8 cellular contexts compared by ENCODE assay signal in the genomic region with DNA sequence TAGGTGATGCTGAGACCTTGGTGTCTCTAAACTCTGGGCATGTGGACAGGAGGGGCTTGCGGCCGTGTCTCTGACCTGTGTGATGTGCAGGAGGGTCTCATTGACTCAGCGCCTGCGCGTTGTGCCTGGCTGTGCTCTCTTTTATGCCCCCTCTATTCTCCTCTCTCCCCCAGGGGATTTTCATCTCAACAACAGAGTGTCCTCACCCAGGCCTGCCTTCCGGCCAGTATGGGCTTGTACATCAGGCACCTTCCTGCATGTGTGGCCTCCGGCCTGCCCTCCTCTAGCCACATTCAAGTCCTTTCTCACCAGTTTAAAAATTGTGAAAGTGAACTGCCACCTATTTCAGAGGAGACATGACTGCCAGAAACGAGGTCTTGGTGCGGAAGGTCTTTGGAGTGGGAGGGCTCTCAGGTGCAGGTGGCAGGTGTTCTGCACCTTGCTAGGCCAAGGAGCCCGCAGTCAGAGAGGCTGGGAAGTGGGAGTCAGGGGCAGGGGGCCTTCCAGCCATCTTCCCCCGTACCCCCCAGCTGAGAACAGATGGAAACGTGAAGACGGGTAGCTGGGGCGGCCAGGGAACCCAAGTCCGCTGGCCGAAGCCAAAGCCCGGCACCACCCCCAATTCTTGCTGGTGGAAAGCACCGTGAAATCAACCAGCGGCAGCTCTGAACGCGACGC. TPM values are rescaled to one million over a fixed set of nuclear protein-coding genes. Genes with fewer than 3 reads are reported as not detected.
DNase-seq lines count a peak whose midpoint lies in the region; ATAC-seq, FAIRE-seq and TF ChIP-seq lines count a peak whose summit lies in the region.

No MANE protein-coding gene starts in this region.

- peaks cover 0 to 38% of the 10 kb centered on the region in 2 donors for H3K36me3 Mint-ChIP-seq in activated T-cell treated with anti-CD3 and anti-CD28 coated beads, Interleukin-2, amount 50 U/mL, for 72 hours (ENCODE audit: insufficient read depth in 2 of 2)
- peaks cover 29% of the 10 kb centered on the region for H3K36me3 Mint-ChIP-seq in activated naive CD8-positive, alpha-beta T cell treated with anti-CD3 and anti-CD28 coated beads, Interleukin-2, amount 10 ng/mL, durations not matched to agents 7 days and 5 days

- peak overlapping the region; percentile 76 for H3K4me3 Mint-ChIP-seq in activated T-cell treated with anti-CD3 and anti-CD28 coated beads, Interleukin-2, amount 50 U/mL, for 72 hours
- peak overlapping the region; percentile 71 for H3K4me3 Mint-ChIP-seq in activated naive CD8-positive, alpha-beta T cell treated with anti-CD3 and anti-CD28 coated beads, Interleukin-2, amount 10 ng/mL, durations not matched to agents 7 days and 5 days

- ATAC-seq in activated T-cell treated with anti-CD3 and anti-CD28 coated beads, Interleukin-2, amount 50 U/mL, for 72 hours (replicated peaks in 1 of 2): no peak
- ATAC-seq in activated naive CD8-positive, alpha-beta T cell treated with anti-CD3 and anti-CD28 coated beads, Interleukin-2, amount 10 ng/mL, durations not matched to agents 7 days and 5 days (ENCODE audit: low read depth): no peak
- ATAC-seq in left colon (no peak), HG03521 (IDR thresholded peaks at IDR 0.05; ENCODE audit: unreplicated experiment) (no peak)

- FAIRE-seq in kidney (lab: Jason Lieb, UNC): no peak

- H3K27ac ChIP-seq in kidney (ENCODE audit: low read depth in 2 of 2, low read length in 2 of 2) (no peak overlapping the region), tibial artery (peak overlapping the region; percentile 46 to 75)

- no peak for TF ChIP-seq CTCF in kidney (IDR thresholded peaks at IDR 0.05; ENCODE audit: borderline replicate concordance, extremely low read depth, insufficient read depth)
- no peak for TF ChIP-seq CTCF in tibial artery (IDR thresholded peaks at IDR 0.05)

- peaks cover 14% of the 10 kb centered on the region for H3K4me1 Mint-ChIP-seq in activated T-cell treated with anti-CD3 and anti-CD28 coated beads, Interleukin-2, amount 50 U/mL, for 72 hours (ENCODE audit: low read depth)
- peaks cover 14% of the 10 kb centered on the region for H3K4me1 Mint-ChIP-seq in activated naive CD8-positive, alpha-beta T cell treated with anti-CD3 and anti-CD28 coated beads, Interleukin-2, amount 10 ng/mL, durations not matched to agents 7 days and 5 days

- POLR2A ChIA-PET in activated naive CD8-positive, alpha-beta T cell treated with anti-CD3 and anti-CD28 coated beads, Interleukin-2, amount 10 ng/mL, durations not matched to agents 7 days and 5 days (lab: Charles Lee): interaction anchor here (1.0 to 1.8 kb wide), 7 partner anchors 8 to 49 kb away, joined by 3 to 8 read pairs (median 6); a partner anchor contains a TSS

- DNase-seq in activated T-cell treated with anti-CD3 and anti-CD28 coated beads, Interleukin-2, amount 50 U/mL, for 72 hours: no peak
- no peak for DNase-seq in activated T-cell treated with anti-CD3 and anti-CD28 coated beads, Interleukin-2, amount 50 U/mL, for 1 hour
- DNase-seq in activated naive CD8-positive, alpha-beta T cell treated with anti-CD3 and anti-CD28 coated beads, Interleukin-2, amount 10 ng/mL, durations not matched to agents 7 days and 5 days: no peak
- DNase-seq in kidney (peak; percentile 69), tibial artery (no peak), retina (no peak), left colon (no peak)

- H3K27ac Mint-ChIP-seq in activated T-cell treated with anti-CD3 and anti-CD28 coated beads, Interleukin-2, amount 50 U/mL, for 72 hours: peak overlapping the region; percentile 79
- H3K27ac Mint-ChIP-seq in activated naive CD8-positive, alpha-beta T cell treated with anti-CD3 and anti-CD28 coated beads, Interleukin-2, amount 10 ng/mL, durations not matched to agents 7 days and 5 days: peak overlapping the region; percentile 82

- no peaks in the 10 kb centered on the region for H3K9me3 Mint-ChIP-seq in activated T-cell treated with anti-CD3 and anti-CD28 coated beads, Interleukin-2, amount 50 U/mL, for 72 hours
- H3K9me3 Mint-ChIP-seq in activated naive CD8-positive, alpha-beta T cell treated with anti-CD3 and anti-CD28 coated beads, Interleukin-2, amount 10 ng/mL, durations not matched to agents 7 days and 5 days: no peaks in the 10 kb centered on the region

- peak overlapping the region in 1 of 2 donors; percentile 7 for H3K4me3 ChIP-seq in kidney (ENCODE audit: low read length in 2 of 2)
- peak overlapping the region; percentile 75 to 91 for H3K4me3 ChIP-seq in tibial artery

- H3K36me3 ChIP-seq in kidney (ENCODE audit: control insufficient read depth in 1 of 2, insufficient read depth in 2 of 2, low read length in 2 of 2): peaks cover 11 to 22% of the 10 kb centered on the region in 2 donors
- H3K36me3 ChIP-seq in tibial artery: peaks cover 22 to 63% (median 29%) of the 10 kb centered on the region in 3 donors

- H3K27me3 Mint-ChIP-seq in activated T-cell treated with anti-CD3 and anti-CD28 coated beads, Interleukin-2, amount 50 U/mL, for 72 hours (ENCODE audit: low read depth): no peaks in the 10 kb centered on the region
- H3K27me3 Mint-ChIP-seq in activated naive CD8-positive, alpha-beta T cell treated with anti-CD3 and anti-CD28 coated beads, Interleukin-2, amount 10 ng/mL, durations not matched to agents 7 days and 5 days: no peaks in the 10 kb centered on the region

- H3K27me3 ChIP-seq in tibial artery: no peaks in the 10 kb centered on the region

- no peak overlapping the region for H3K9ac ChIP-seq in kidney (ENCODE audit: low read length in 2 of 2)

- H3K4me1 ChIP-seq in kidney (ENCODE audit: control insufficient read depth in 1 of 2, insufficient read depth in 1 of 2, low read depth in 1 of 2, low read length in 2 of 2) (peaks cover 4 to 5% of the 10 kb centered on the region in 2 donors), tibial artery (peaks cover 0 to 20% (median 7%) of the 10 kb centered on the region in 4 donors)

- intact Hi-C loops in kidney (cut with DNase I) (no loop called here), tibial artery (cut with DNase I; ENCODE audit: low total_unique reads) (no loop called here), left colon (cut with DNase I, micrococcal nuclease) (no loop called here)

- no peaks in the 10 kb centered on the region for H3K9me3 ChIP-seq in kidney (ENCODE audit: control insufficient read depth in 1 of 2, low read length in 2 of 2)
- H3K9me3 ChIP-seq in tibial artery: no peaks in the 10 kb centered on the region

RNA-seq across cellular contexts. Expression of a gene that starts 0.5 kb away (rescaled TPM):
- 10 to 100 TPM; 32.5 to 33.4 TPM for total RNA-seq in activated T-cell treated with anti-CD3 and anti-CD28 coated beads, Interleukin-2, amount 50 U/mL, for 72 hours
- 10 to 100 TPM; 42.8 to 47.3 TPM for total RNA-seq in activated naive CD8-positive, alpha-beta T cell treated with anti-CD3 and anti-CD28 coated beads, Interleukin-2, amount 10 ng/mL, durations not matched to agents 7 days and 5 days
- total RNA-seq in kidney (26.7 TPM), left colon (10 to 100 TPM; 22.5 to 24.4 TPM)
- polyA plus RNA-seq in kidney (ENCODE audit: insufficient read depth, low read depth, low replicate concordance): 16.9 TPM

RNA-seq across cellular contexts. Expression of a gene that starts 12.0 kb away (rescaled TPM):
- 10 to 100 TPM; 48.5 to 48.9 TPM for total RNA-seq in activated T-cell treated with anti-CD3 and anti-CD28 coated beads, Interleukin-2, amount 50 U/mL, for 72 hours
- 10 to 100 TPM; 38.2 to 44.6 TPM for total RNA-seq in activated naive CD8-positive, alpha-beta T cell treated with anti-CD3 and anti-CD28 coated beads, Interleukin-2, amount 10 ng/mL, durations not matched to agents 7 days and 5 days
- total RNA-seq in kidney: 62.4 TPM
- polyA plus RNA-seq in kidney (ENCODE audit: insufficient read depth, low read depth, low replicate concordance): 84.1 TPM
- 10 to 100 TPM; 37.6 to 51.1 TPM for total RNA-seq in left colon

RNA-seq across cellular contexts. Expression of a gene that starts 26.1 kb away (rescaled TPM):
- total RNA-seq in activated T-cell treated with anti-CD3 and anti-CD28 coated beads, Interleukin-2, amount 50 U/mL, for 72 hours: 1 to 10 TPM; 3.2 to 4.0 TPM
- total RNA-seq in activated naive CD8-positive, alpha-beta T cell treated with anti-CD3 and anti-CD28 coated beads, Interleukin-2, amount 10 ng/mL, durations not matched to agents 7 days and 5 days: 1 to 10 TPM; 4.7 to 4.9 TPM
- total RNA-seq in kidney: 5.4 TPM
- 3.4 TPM for polyA plus RNA-seq in kidney (ENCODE audit: insufficient read depth, low read depth, low replicate concordance)
- 1 to 10 TPM in 1 of 2 donors, under 1 TPM in 1; 0.79 to 2.9 TPM for total RNA-seq in left colon

RNA-seq across cellular contexts. Expression of a gene that starts 38.0 kb away (rescaled TPM):
- total RNA-seq in activated T-cell treated with anti-CD3 and anti-CD28 coated beads, Interleukin-2, amount 50 U/mL, for 72 hours: under 1 TPM; 0.28 to 0.29 TPM
- total RNA-seq in activated naive CD8-positive, alpha-beta T cell treated with anti-CD3 and anti-CD28 coated beads, Interleukin-2, amount 10 ng/mL, durations not matched to agents 7 days and 5 days: under 1 TPM; 0.28 to 0.53 TPM
- 0.76 TPM for total RNA-seq in kidney
- polyA plus RNA-seq in kidney (ENCODE audit: insufficient read depth, low read depth, low replicate concordance): 0.11 TPM
- under 1 TPM; 0.67 to 0.75 TPM for total RNA-seq in left colon

RNA-seq across cellular contexts. Expression of a gene that starts 47.8 kb away (rescaled TPM):
- total RNA-seq in activated T-cell treated with anti-CD3 and anti-CD28 coated beads, Interleukin-2, amount 50 U/mL, for 72 hours: 10 to 100 TPM; 23.5 to 24.6 TPM
- total RNA-seq in activated naive CD8-positive, alpha-beta T cell treated with anti-CD3 and anti-CD28 coated beads, Interleukin-2, amount 10 ng/mL, durations not matched to agents 7 days and 5 days: 10 to 100 TPM; 42.6 to 43.7 TPM
- total RNA-seq in kidney: 31.7 TPM
- 7.2 TPM for polyA plus RNA-seq in kidney (ENCODE audit: insufficient read depth, low read depth, low replicate concordance)
- 10 to 100 TPM; 19.0 to 21.1 TPM for total RNA-seq in left colon

Comparison
In these comparisons a context has a peak if more than half of its experiments do, and no peak if none do; other contexts are left out.
1. H3K27ac ChIP-seq: peak in tibial artery (2 of 2); none in kidney (0 of 2).